In the genomic region with DNA sequence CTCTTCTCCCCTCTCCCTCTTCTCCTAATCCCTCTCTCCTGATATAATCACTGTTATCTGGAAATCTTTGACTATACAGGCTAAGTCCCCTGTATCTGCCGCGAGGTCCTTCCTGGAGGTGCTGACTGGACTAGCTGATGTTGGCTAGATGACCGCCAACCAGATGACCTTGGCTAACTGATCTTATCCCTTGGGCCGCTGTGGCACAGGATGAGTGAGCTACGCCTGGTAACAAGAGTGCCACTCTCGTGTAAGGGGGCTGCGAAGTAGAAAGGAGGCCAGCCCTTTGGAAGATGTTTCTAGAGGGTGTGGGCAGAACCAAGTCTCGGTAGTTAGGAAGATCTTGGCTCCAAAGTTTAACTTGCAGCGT, we compare ENCODE assay signal across 8 cellular contexts. TPM values are rescaled to one million over a fixed set of nuclear protein-coding genes. Genes with fewer than 3 reads are reported as not detected.
DNase-seq lines count a peak whose midpoint lies in the region; ATAC-seq and TF ChIP-seq lines count a peak whose summit lies in the region.

No MANE protein-coding gene starts in this region.

- H3K27ac ChIP-seq in esophagus (ENCODE audit: low read depth in 2 of 2, low read length in 1 of 2): peak overlapping the region in 1 of 2 donors; percentile 16
- H3K27ac ChIP-seq in ovary: peak overlapping the region in 1 of 2 donors; percentile 43

- H3K4me3 Mint-ChIP-seq in activated T-cell treated with anti-CD3 and anti-CD28 coated beads, Interleukin-2, amount 50 U/mL, for 72 hours: peak overlapping the region; percentile 81 to 82

- H3K27me3 Mint-ChIP-seq in activated T-cell treated with anti-CD3 and anti-CD28 coated beads, Interleukin-2, amount 50 U/mL, for 72 hours (ENCODE audit: low read depth): peaks cover 6% of the 10 kb centered on the region

- intact Hi-C loops in ovary (cut with DNase I): no loop called here

- H3K9me3 Mint-ChIP-seq in activated T-cell treated with anti-CD3 and anti-CD28 coated beads, Interleukin-2, amount 50 U/mL, for 72 hours: peaks cover 4 to 10% of the 10 kb centered on the region in 2 donors

- no peak for TF ChIP-seq EP300 in ovary (IDR thresholded peaks at IDR 0.05)

- H3K4me3 ChIP-seq in esophagus (ENCODE audit: low read depth in 1 of 2, low read length in 2 of 2) (peak overlapping the region; percentile 32 to 100), ovary (peak overlapping the region; percentile 73)

- no peaks in the 10 kb centered on the region for H3K9me3 ChIP-seq in esophagus (ENCODE audit: control insufficient read depth in 2 of 2, insufficient read depth in 1 of 2, low read depth in 1 of 2, low read length in 1 of 2)
- no peaks in the 10 kb centered on the region for H3K9me3 ChIP-seq in ovary

- H3K27me3 ChIP-seq in esophagus (ENCODE audit: control insufficient read depth in 1 of 2, insufficient read depth in 2 of 2, low read length in 2 of 2) (no peaks in the 10 kb centered on the region), ovary (no peaks in the 10 kb centered on the region)

- H3K4me1 ChIP-seq in esophagus (ENCODE audit: control insufficient read depth in 2 of 2, insufficient read depth in 2 of 2, low read length in 1 of 2): no peaks in the 10 kb centered on the region
- H3K4me1 ChIP-seq in ovary (ENCODE audit: insufficient read depth): peaks cover 7% of the 10 kb centered on the region

- H3K27ac Mint-ChIP-seq in activated T-cell treated with anti-CD3 and anti-CD28 coated beads, Interleukin-2, amount 50 U/mL, for 72 hours: no peak overlapping the region

- ATAC-seq in activated T-cell treated with anti-CD3 and anti-CD28 coated beads, Interleukin-2, amount 50 U/mL, for 72 hours (replicated peaks in 1 of 2): peak; percentile 43 to 46
- peak; percentile 33 for ATAC-seq in HG02970 (IDR thresholded peaks at IDR 0.05; ENCODE audit: low FRiP score, unreplicated experiment)

- peaks cover 17 to 24% of the 10 kb centered on the region in 2 donors for H3K36me3 Mint-ChIP-seq in activated T-cell treated with anti-CD3 and anti-CD28 coated beads, Interleukin-2, amount 50 U/mL, for 72 hours (ENCODE audit: insufficient read depth in 2 of 2)

- DNase-seq in activated T-cell treated with anti-CD3 and anti-CD28 coated beads, Interleukin-2, amount 50 U/mL, for 72 hours: no peak
- DNase-seq in activated T-cell treated with anti-CD3 and anti-CD28 coated beads for 4 hours (no peak), RPMI7951 (ENCODE audit: low read depth) (peak; percentile 57), ovary (no peak), AG08396 (ENCODE audit: low spot score) (no peak), NCI-H2107 (lab: John Stamatoyannopoulos, UW) (no peak)

- TF ChIP-seq CTCF in ovary (IDR thresholded peaks at IDR 0.05): no peak

- WGBS in esophagus, 2 donors: 10 to 19% methylated on average over 9 of the region's 9 CpGs
- WGBS in ovary, 3 donors: 4 to 7% (median 4%) methylated on average over 9 of the region's 9 CpGs

- H3K4me1 Mint-ChIP-seq in activated T-cell treated with anti-CD3 and anti-CD28 coated beads, Interleukin-2, amount 50 U/mL, for 72 hours (ENCODE audit: low read depth): peaks cover 27% of the 10 kb centered on the region

- H3K36me3 ChIP-seq in esophagus (ENCODE audit: control insufficient read depth in 2 of 2, insufficient read depth in 2 of 2, low read length in 1 of 2) (peaks cover 0 to 2% of the 10 kb centered on the region in 2 donors), ovary (no peaks in the 10 kb centered on the region)

- no peak for TF ChIP-seq POLR2A in ovary (IDR thresholded peaks at IDR 0.05)

RNA-seq across cellular contexts. Expression of gene PRRC1, which starts 0.3 kb away (rescaled TPM):
- 10 to 100 TPM; 42.9 to 51.0 TPM for total RNA-seq in activated T-cell treated with anti-CD3 and anti-CD28 coated beads, Interleukin-2, amount 50 U/mL, for 72 hours
- total RNA-seq in RPMI7951 (2014; rRNA removed; shearing (Covaris generic)): 44.6 and 52.3 TPM in 2 replicates
- polyA plus RNA-seq in esophagus: 10 to 100 TPM; 16.7 to 22.2 TPM
- 10 to 100 TPM; 24.2 to 59.0 (median 46.1) TPM for total RNA-seq in ovary
- polyA plus RNA-seq in ovary: 10 to 100 TPM; 19.0 to 54.1 TPM
